In genomic region chr17:16492613-16493290, GRCh38 we compare ENCODE assay signal across 9 cellular contexts. TPM values are rescaled to one million over a fixed set of nuclear protein-coding genes. Genes with fewer than 3 reads are reported as not detected.
A peak's percentile ranks its signal among the peaks of the same experiment; 100 is the strongest.
DNase-seq lines count a peak whose midpoint lies in the region; ATAC-seq lines count a peak whose summit lies in the region.
"Had no signal": no experiment of that assay in that cellular context is flagged by ENCODE, and none has a peak within 500 bp of the region (broad histone marks: within the 10 kb centered on the region; RNA-seq: fewer than 3 reads in every experiment).

No MANE protein-coding gene starts in this region.

- H3K36me3 Mint-ChIP-seq in activated T-cell treated with anti-CD3 and anti-CD28 coated beads, Interleukin-2, amount 50 U/mL, for 72 hours (ENCODE audit: insufficient read depth in 2 of 2): no peaks in the 10 kb centered on the region
- no peaks in the 10 kb centered on the region for H3K36me3 Mint-ChIP-seq in immature natural killer cell

- ATAC-seq in activated T-cell treated with anti-CD3 and anti-CD28 coated beads, Interleukin-2, amount 50 U/mL, for 72 hours (replicated peaks in 1 of 2): no peak
- ATAC-seq in stimulated activated naive CD8-positive, alpha-beta T cell treated with anti-CD3 and anti-CD28 coated beads, Interleukin-15, amount 100 ng/mL, for 72 hours: no peak
- no peak for ATAC-seq in GM18868 (IDR thresholded peaks at IDR 0.05; ENCODE audit: unreplicated experiment)

- no peaks in the 10 kb centered on the region for H3K9me3 Mint-ChIP-seq in activated T-cell treated with anti-CD3 and anti-CD28 coated beads, Interleukin-2, amount 50 U/mL, for 72 hours
- peaks cover 0 to 3% (median 0%) of the 10 kb centered on the region in 6 donors for H3K9me3 Mint-ChIP-seq in immature natural killer cell
- H3K9me3 Mint-ChIP-seq in stimulated activated naive CD8-positive, alpha-beta T cell treated with anti-CD3 and anti-CD28 coated beads, Interleukin-15, amount 100 ng/mL, for 72 hours: no peaks in the 10 kb centered on the region

- H3K4me1 Mint-ChIP-seq in activated T-cell treated with anti-CD3 and anti-CD28 coated beads, Interleukin-2, amount 50 U/mL, for 72 hours (ENCODE audit: low read depth): peaks cover 14% of the 10 kb centered on the region
- peaks cover 10 to 14% of the 10 kb centered on the region in 2 donors for H3K4me1 Mint-ChIP-seq in immature natural killer cell
- peaks cover 16% of the 10 kb centered on the region for H3K4me1 Mint-ChIP-seq in stimulated activated naive CD8-positive, alpha-beta T cell treated with anti-CD3 and anti-CD28 coated beads, Interleukin-15, amount 100 ng/mL, for 72 hours

- H3K27me3 Mint-ChIP-seq in activated T-cell treated with anti-CD3 and anti-CD28 coated beads, Interleukin-2, amount 50 U/mL, for 72 hours (ENCODE audit: low read depth): peaks cover 29% of the 10 kb centered on the region
- peaks cover 2 to 9% (median 6%) of the 10 kb centered on the region in 3 donors for H3K27me3 Mint-ChIP-seq in immature natural killer cell (ENCODE audit: low read depth in 3 of 3)
- peaks cover 43% of the 10 kb centered on the region for H3K27me3 Mint-ChIP-seq in stimulated activated naive CD8-positive, alpha-beta T cell treated with anti-CD3 and anti-CD28 coated beads, Interleukin-15, amount 100 ng/mL, for 72 hours

- H3K4me3 Mint-ChIP-seq in activated T-cell treated with anti-CD3 and anti-CD28 coated beads, Interleukin-2, amount 50 U/mL, for 72 hours: peak overlapping the region; percentile 63 to 73
- H3K4me3 Mint-ChIP-seq in immature natural killer cell: peak overlapping the region; percentile 80 to 88 (median 83)
- peak overlapping the region; percentile 69 to 79 for H3K4me3 Mint-ChIP-seq in stimulated activated naive CD8-positive, alpha-beta T cell treated with anti-CD3 and anti-CD28 coated beads, Interleukin-15, amount 100 ng/mL, for 72 hours

- DNase-seq in NCI-H2227 (lab: John Stamatoyannopoulos, UW; ENCODE audit: unreplicated experiment) (peak; percentile 30), NCI-H2227 treated with DMSO at 0.1 percent for 48 hours (lab: John Stamatoyannopoulos, UW) (no peak), immature natural killer cell (no peak), HT-29 (ENCODE audit: low spot score) (no peak)
- no peak for DNase-seq in activated T-cell treated with anti-CD3 and anti-CD28 coated beads, Interleukin-2, amount 50 U/mL, for 72 hours
- DNase-seq in stimulated activated naive CD8-positive, alpha-beta T cell treated with anti-CD3 and anti-CD28 coated beads, Interleukin-15, amount 100 ng/mL, for 72 hours: no peak
- DNase-seq in activated CD8-positive, alpha-beta memory T cell treated with anti-CD3 and anti-CD28 coated beads, Interleukin-2, amount 50 U/mL, for 4 hours: no peak
- DNase-seq: NCI-H2081 treated with DMSO at 0.1 percent for 48 hours had no signal

- no peak overlapping the region for H3K27ac Mint-ChIP-seq in activated T-cell treated with anti-CD3 and anti-CD28 coated beads, Interleukin-2, amount 50 U/mL, for 72 hours
- peak overlapping the region in 1 of 6 donors; percentile 58 for H3K27ac Mint-ChIP-seq in immature natural killer cell
- peak overlapping the region in 1 of 2 donors; percentile 83 for H3K27ac Mint-ChIP-seq in stimulated activated naive CD8-positive, alpha-beta T cell treated with anti-CD3 and anti-CD28 coated beads, Interleukin-15, amount 100 ng/mL, for 72 hours

RNA-seq across cellular contexts. Expression of gene LRRC75A, which starts 0.8 kb away (rescaled TPM):
- total RNA-seq in activated T-cell treated with anti-CD3 and anti-CD28 coated beads, Interleukin-2, amount 50 U/mL, for 72 hours: 1 to 10 TPM; 2.6 to 3.4 TPM
- polyA plus RNA-seq in immature natural killer cell: 1 to 10 TPM in 2 of 3 donors, under 1 TPM in 1; 0.93 to 2.1 (median 1.3) TPM
- 8.0 and 12.3 TPM in 2 replicates for total RNA-seq in HT-29 (2014; rRNA removed; shearing (Covaris generic))
